Comparison of ENCODE assay signal across 9 cellular contexts in genomic region chr3:58490860-58491501, GRCh38. TPM values are rescaled to one million over a fixed set of nuclear protein-coding genes. Genes with fewer than 3 reads are reported as not detected.
A peak's percentile ranks its signal among the peaks of the same experiment; 100 is the strongest.
DNase-seq lines count a peak whose midpoint lies in the region; ATAC-seq, FAIRE-seq and TF ChIP-seq lines count a peak whose summit lies in the region.
"Had no signal": no experiment of that assay in that cellular context is flagged by ENCODE, and none has a peak within 500 bp of the region (broad histone marks: within the 10 kb centered on the region; RNA-seq: fewer than 3 reads in every experiment).

No MANE protein-coding gene starts in this region.

- peaks cover 40% of the 10 kb centered on the region for H3K4me1 ChIP-seq in CD8-positive, alpha-beta memory T cell (ENCODE audit: insufficient read depth, low read length)

- H3K4me1 Mint-ChIP-seq in CD8-positive, alpha-beta memory T cell, result peaks cover 60 to 70% (median 68%) of the 10 kb centered on the region in 3 donors
- peaks cover 68% of the 10 kb centered on the region for H3K4me1 Mint-ChIP-seq in osteocyte (ENCODE audit: unreplicated experiment)

- no peaks in the 10 kb centered on the region for H3K27me3 ChIP-seq in CD8-positive, alpha-beta memory T cell (ENCODE audit: insufficient read depth, low read length, poor library complexity, severe bottlenecking)

- CTCF ChIA-PET in CD8-positive, alpha-beta memory T cell (lab: Charles Lee), result interaction anchor here (0.7 to 5.2 kb wide), 28 partner anchors 8 to 252 kb away, joined by 3 to 57 read pairs (median 4); partner anchors contain the start of genes HTD2, PDHB, PXK and RPP14

- DNase-seq in CD8-positive, alpha-beta memory T cell, result peak in 2 of 5 donors; percentile 2 to 54
- DNase-seq in RPMI7951 (ENCODE audit: low read depth) (peak; percentile 31), osteocyte (ENCODE audit: extremely low spot score, unreplicated experiment) (no peak), midbrain (lab: John Stamatoyannopoulos, UW) (no peak), urothelium cell line (ENCODE audit: low spot score) (no peak)

- H3K36me3 Mint-ChIP-seq in CD8-positive, alpha-beta memory T cell, result peaks cover 0 to 4% (median under 1%) of the 10 kb centered on the region in 3 donors
- H3K36me3 Mint-ChIP-seq in osteocyte (ENCODE audit: unreplicated experiment), result no peaks in the 10 kb centered on the region

- H3K27me3 Mint-ChIP-seq in CD8-positive, alpha-beta memory T cell, result no peaks in the 10 kb centered on the region
- no peaks in the 10 kb centered on the region for H3K27me3 Mint-ChIP-seq in osteocyte (ENCODE audit: unreplicated experiment)

- ATAC-seq in esophagus mucosa (peak; percentile 2), GM18502 (IDR thresholded peaks at IDR 0.05; ENCODE audit: poor library complexity, unreplicated experiment) (no peak), GM21717 (IDR thresholded peaks at IDR 0.05; ENCODE audit: unreplicated experiment) (no peak)

- no peak for FAIRE-seq in urothelium cell line (lab: Jason Lieb, UNC)
- FAIRE-seq: bronchial epithelial cell had no signal

- H3K36me3 ChIP-seq in CD8-positive, alpha-beta memory T cell (ENCODE audit: insufficient read depth, low read length), result no peaks in the 10 kb centered on the region

- POLR2A ChIA-PET in CD8-positive, alpha-beta memory T cell (lab: Charles Lee), result interaction anchor here (1.0 to 1.6 kb wide), 4 partner anchors 20 to 159 kb away, joined by 3 to 9 read pairs (median 6); partner anchors contain the start of gene PXK

- TF ChIP-seq CTCF in osteocyte (IDR thresholded peaks at IDR 0.05), result no peak

- peak overlapping the region; percentile 69 to 92 (median 78) for H3K4me3 Mint-ChIP-seq in CD8-positive, alpha-beta memory T cell
- H3K4me3 Mint-ChIP-seq in osteocyte (ENCODE audit: unreplicated experiment), result peak overlapping the region; percentile 70

- no peaks in the 10 kb centered on the region for H3K9me3 ChIP-seq in CD8-positive, alpha-beta memory T cell (ENCODE audit: low read length)

- H3K4me3 ChIP-seq in CD8-positive, alpha-beta memory T cell (ENCODE audit: low read length), result no peak overlapping the region

- H3K27ac Mint-ChIP-seq in CD8-positive, alpha-beta memory T cell, result peak overlapping the region in 7 of 8 donors; percentile 74 to 94 (median 90)
- peak overlapping the region; percentile 84 for H3K27ac Mint-ChIP-seq in osteocyte (ENCODE audit: unreplicated experiment)

- peak overlapping the region; percentile 17 for H3K27ac ChIP-seq in CD8-positive, alpha-beta memory T cell (ENCODE audit: low read depth, low read length)

- no peaks in the 10 kb centered on the region for H3K9me3 Mint-ChIP-seq in CD8-positive, alpha-beta memory T cell
- no peaks in the 10 kb centered on the region for H3K9me3 Mint-ChIP-seq in osteocyte (ENCODE audit: unreplicated experiment)

RNA-seq across cellular contexts. Expression of gene KCTD6, which starts 0.9 kb away (rescaled TPM):
- total RNA-seq in CD8-positive, alpha-beta memory T cell, result 1 to 10 TPM; 5.5 to 5.9 TPM
- polyA plus RNA-seq in CD8-positive, alpha-beta memory T cell, result 12.2 TPM
- 17.2 and 20.8 TPM in 2 replicates for total RNA-seq in RPMI7951 (2014; rRNA removed; shearing (Covaris generic))
- 8.0 TPM for total RNA-seq in esophagus mucosa
- total RNA-seq in osteocyte, result 13.6 and 14.4 TPM in 2 replicates

RNA-seq across cellular contexts. Expression of gene ACOX2, which starts 46.0 kb away (rescaled TPM):
- total RNA-seq in CD8-positive, alpha-beta memory T cell, result not detected
- not detected for polyA plus RNA-seq in CD8-positive, alpha-beta memory T cell
- 5.3 and 8.1 TPM in 2 replicates for total RNA-seq in RPMI7951 (2014; rRNA removed; shearing (Covaris generic))
- total RNA-seq in esophagus mucosa (14.3 TPM), osteocyte (0.51 TPM in 1 of 2 replicates, not detected in the other)

RNA-seq across cellular contexts. Expression of gene PDHB, which starts 57.3 kb away (rescaled TPM):
- 10 to 100 TPM; 64.2 to 64.8 TPM for total RNA-seq in CD8-positive, alpha-beta memory T cell
- polyA plus RNA-seq in CD8-positive, alpha-beta memory T cell, result 91.2 TPM
- 201 and 242 TPM in 2 replicates for total RNA-seq in RPMI7951 (2014; rRNA removed; shearing (Covaris generic))
- total RNA-seq in esophagus mucosa, result 52.6 TPM
- total RNA-seq in osteocyte, result 85.5 and 89.0 TPM in 2 replicates
